1 cellular context compared by ENCODE assay signal in genomic region chr11:76256448-76256847, GRCh38.
TF ChIP-seq lines count a peak whose summit lies in the region.

No MANE protein-coding gene starts in this region.

TF ChIP-seq in HepG2, 621 proteins besides CTCF, POLR2A, EP300 and RAD21:
- TF ChIP-seq RERE (CRISPR knock-in tag; IDR thresholded peaks at IDR 0.05; ENCODE audit: low read depth) (no peak), AFF4 (CRISPR knock-in tag; IDR thresholded peaks at IDR 0.05) (no peak), ZNF512 (CRISPR knock-in tag; IDR thresholded peaks at IDR 0.05) (0 out of 2 replicates have a peak, but pooled peaks have one; percentile 25), UBTF (CRISPR knock-in tag; IDR thresholded peaks at IDR 0.05) (peak; percentile 90), TARDBP (CRISPR knock-in tag; IDR thresholded peaks at IDR 0.05) (no peak), ZFX (CRISPR knock-in tag; IDR thresholded peaks at IDR 0.05; ENCODE audit: low read depth) (peak; percentile 27; the same call in 1 of the 2 replicates)
